8 cellular contexts compared by ENCODE assay signal in the genomic region with DNA sequence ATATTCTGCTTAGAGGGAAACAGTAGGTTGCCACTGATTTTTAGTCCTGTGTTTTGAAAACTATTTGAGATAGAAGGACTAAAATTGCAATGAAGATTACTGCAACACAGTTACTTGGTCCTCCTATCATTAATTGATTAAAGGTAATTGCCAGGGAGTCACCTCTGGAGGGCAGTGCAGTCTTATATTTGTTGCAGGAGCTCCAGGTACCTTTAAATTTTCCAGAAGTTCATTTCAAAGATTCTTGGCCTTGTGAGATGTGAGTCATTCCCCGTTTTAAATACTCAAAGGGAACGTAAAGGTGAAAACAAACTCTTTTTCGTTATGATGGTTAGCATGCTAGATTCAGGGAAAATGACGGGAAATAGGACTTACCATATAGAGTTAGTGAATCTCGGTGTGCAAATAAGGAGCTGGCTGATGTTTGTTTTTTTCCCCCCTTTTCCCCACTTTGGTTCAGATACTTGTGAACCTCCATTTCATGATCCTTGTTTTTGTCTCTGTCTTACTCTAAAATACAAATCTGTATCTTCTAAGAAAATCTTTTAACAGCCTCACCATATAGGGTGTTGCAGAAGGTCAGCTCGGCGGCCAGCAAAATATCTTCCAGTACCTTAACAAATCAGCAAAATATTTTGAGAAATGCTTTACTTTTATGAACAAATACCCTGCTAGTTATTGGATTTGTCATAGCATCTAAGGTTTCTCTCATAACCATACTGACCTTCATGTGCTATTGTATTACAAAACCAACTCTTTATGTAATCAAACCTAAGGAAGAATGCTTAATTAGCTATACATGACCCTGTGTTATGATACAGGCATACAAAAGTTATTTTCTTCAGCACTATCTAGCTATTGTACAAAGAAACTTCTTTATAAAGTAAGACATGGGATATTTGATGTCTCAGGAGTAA.
A peak's percentile ranks its signal among the peaks of the same experiment; 100 is the strongest.
DNase-seq lines count a peak whose midpoint lies in the region; ATAC-seq and TF ChIP-seq lines count a peak whose summit lies in the region.

No MANE protein-coding gene starts in this region.

- in situ Hi-C loops in GM13976 (cut with MboI; ENCODE audit: low sequenced_read_pairs, unreplicated experiment): loop anchor here (10.0 to 25.0 kb wide), 2 partner anchors 692 to 1310 kb away; no protein-coding TSS in a partner anchor

- H3K27me3 ChIP-seq in adrenal gland (peaks cover 3% of the 10 kb centered on the region), skeletal muscle satellite cell (ENCODE audit: control insufficient read depth, insufficient read depth, low read length) (no peaks in the 10 kb centered on the region)

- intact Hi-C loops in adrenal gland (cut with DNase I): loop anchor here (5.0 to 10.0 kb wide), 3 partner anchors 220 to 312 kb away; no protein-coding TSS in a partner anchor
- intact Hi-C loops in left ventricle myocardium superior (cut with micrococcal nuclease): loop anchor here (5.0 to 10.0 kb wide), 3 partner anchors 142 to 312 kb away; a partner anchor contains a TSS

- H3K4me2 ChIP-seq in skeletal muscle satellite cell (ENCODE audit: low read length): peak overlapping the region; percentile 59

- WGBS in adrenal gland, 4 donors: 48 to 55% (median 50%) methylated on average over 7 of the region's 7 CpGs

- TF ChIP-seq POLR2A in adrenal gland (IDR thresholded peaks at IDR 0.05): no peak

- ATAC-seq in HG03045 (IDR thresholded peaks at IDR 0.05; ENCODE audit: unreplicated experiment) (peak; percentile 67), left ventricle myocardium superior (peak; percentile 62)

- TF ChIP-seq CTCF in GM13976 (IDR thresholded peaks at IDR 0.05; ENCODE audit: borderline replicate concordance, control extremely low read depth, extremely low read depth, insufficient read depth, missing control alignments): peak; percentile 65
- peak; percentile 30 to 61 (median 56) for TF ChIP-seq CTCF in adrenal gland (IDR thresholded peaks at IDR 0.05)

- H3K4me3 ChIP-seq in adrenal gland (no peak overlapping the region), skeletal muscle satellite cell (ENCODE audit: low read length) (peak overlapping the region; percentile 26)

- H3K9me3 ChIP-seq in adrenal gland (replicated peaks in 1 of 3): no peaks in the 10 kb centered on the region
- H3K9me3 ChIP-seq in skeletal muscle satellite cell (replicated peaks; ENCODE audit: low read length): no peaks in the 10 kb centered on the region

- H3K36me3 ChIP-seq in adrenal gland (replicated peaks in 1 of 2): no peaks in the 10 kb centered on the region
- no peaks in the 10 kb centered on the region for H3K36me3 ChIP-seq in skeletal muscle satellite cell (ENCODE audit: insufficient read depth, low read length)

- no peak overlapping the region for H3K27ac ChIP-seq in adrenal gland

- no peak overlapping the region for H3K9ac ChIP-seq in skeletal muscle satellite cell (ENCODE audit: low read depth, low read length)

- DNase-seq in AG08396 (ENCODE audit: low spot score): peak; percentile 32
- DNase-seq in GM13976 (ENCODE audit: low spot score): peak; percentile 12
- peak; percentile 18 for DNase-seq in NCI-H2171 (lab: John Stamatoyannopoulos, UW)
- peak; percentile 18 to 73 (median 51) for DNase-seq in adrenal gland
- DNase-seq in left ventricle myocardium superior: peak; percentile 15
- DNase-seq in activated naive CD4-positive, alpha-beta T cell (lab: John Stamatoyannopoulos, UW): no peak

- peaks cover 0 to 6% of the 10 kb centered on the region in 2 donors for H3K4me1 ChIP-seq in adrenal gland (replicated peaks in 1 of 2)
- peaks cover 10% of the 10 kb centered on the region for H3K4me1 ChIP-seq in skeletal muscle satellite cell (ENCODE audit: control insufficient read depth, insufficient read depth, low read length)

Comparison
In these comparisons a context has a peak if more than half of its experiments do, and no peak if none do; other contexts are left out.
1. DNase-seq: peak in AG08396 (single experiment), GM13976 (single experiment), NCI-H2171 (single experiment), adrenal gland (7 of 7) and left ventricle myocardium superior (single experiment); none in activated naive CD4-positive, alpha-beta T cell (0 of 4).